In genomic region chr5:156920861-156921431, GRCh38 we compare ENCODE assay signal across 12 cellular contexts. TPM values are rescaled to one million over a fixed set of nuclear protein-coding genes. Genes with fewer than 3 reads are reported as not detected.
DNase-seq lines count a peak whose midpoint lies in the region; ATAC-seq and TF ChIP-seq lines count a peak whose summit lies in the region.
"Had no signal": no experiment of that assay in that cellular context is flagged by ENCODE, and none has a peak within 500 bp of the region (broad histone marks: within the 10 kb centered on the region; RNA-seq: fewer than 3 reads in every experiment).

No MANE protein-coding gene starts in this region.

- peaks cover 9% of the 10 kb centered on the region for H3K36me3 Mint-ChIP-seq in activated CD4-positive, alpha-beta memory T cell treated with anti-CD3 and anti-CD28 coated beads for 36 hours
- H3K36me3 Mint-ChIP-seq in WTC11, result 0 out of 2 replicates have a peak, but pooled peaks cover 8% of the 10 kb centered on the region

- DNase-seq in activated CD4-positive, alpha-beta memory T cell treated with anti-CD3 and anti-CD28 coated beads for 36 hours, result no peak
- DNase-seq in WTC11 (ENCODE audit: low spot score) (no peak), ascending aorta (ENCODE audit: low spot score in 2 of 2) (no peak), CD1c-positive myeloid dendritic cell (ENCODE audit: extremely low spot score) (no peak), NCI-H1092 (lab: John Stamatoyannopoulos, UW) (no peak)
- DNase-seq: COR-L47, MG63 had no signal

- H3K4me3 Mint-ChIP-seq in activated CD4-positive, alpha-beta memory T cell treated with anti-CD3 and anti-CD28 coated beads for 36 hours, result peak overlapping the region; percentile 61
- no peak overlapping the region for H3K4me3 Mint-ChIP-seq in WTC11

- no peaks in the 10 kb centered on the region for H3K9me3 ChIP-seq in ascending aorta
- H3K9me3 ChIP-seq: MG63 had no signal

- peaks cover 43% of the 10 kb centered on the region for H3K4me1 Mint-ChIP-seq in activated CD4-positive, alpha-beta memory T cell treated with anti-CD3 and anti-CD28 coated beads for 36 hours (ENCODE audit: low read depth)
- H3K4me1 Mint-ChIP-seq in WTC11, result peaks cover 54% of the 10 kb centered on the region

- POLR2A ChIA-PET in activated CD4-positive, alpha-beta memory T cell treated with anti-CD3 and anti-CD28 coated beads for 36 hours (lab: Charles Lee), result interaction anchor here (0.8 to 2.3 kb wide), 13 partner anchors 8 to 518 kb away, joined by 3 to 14 read pairs (median 4); partner anchors contain the start of genes HAVCR2 and MED7
- POLR2A ChIA-PET in WTC11 (lab: Charles Lee), result no interaction called here

- ATAC-seq in GM18508 (IDR thresholded peaks at IDR 0.05; ENCODE audit: insufficient read depth, unreplicated experiment) (peak; percentile 44), GM19463 (IDR thresholded peaks at IDR 0.05; ENCODE audit: unreplicated experiment) (peak; percentile 46), HG03025 (IDR thresholded peaks at IDR 0.05; ENCODE audit: low FRiP score, unreplicated experiment) (peak; percentile 63), WTC11 (no peak)

- H3K9me3 Mint-ChIP-seq in activated CD4-positive, alpha-beta memory T cell treated with anti-CD3 and anti-CD28 coated beads for 36 hours, result no peaks in the 10 kb centered on the region
- H3K9me3 Mint-ChIP-seq in WTC11, result no peaks in the 10 kb centered on the region

- peak overlapping the region; percentile 85 for H3K27ac Mint-ChIP-seq in activated CD4-positive, alpha-beta memory T cell treated with anti-CD3 and anti-CD28 coated beads for 36 hours
- no peak overlapping the region for H3K27ac Mint-ChIP-seq in WTC11

- H3K27me3 Mint-ChIP-seq in activated CD4-positive, alpha-beta memory T cell treated with anti-CD3 and anti-CD28 coated beads for 36 hours, result no peaks in the 10 kb centered on the region
- H3K27me3 Mint-ChIP-seq in WTC11 (ENCODE audit: low read depth), result no peaks in the 10 kb centered on the region; the same call in 1 of the 2 replicates

- H3K27ac ChIP-seq in ascending aorta, result no peak overlapping the region
- H3K27ac ChIP-seq: coronary artery had no signal

- CTCF ChIA-PET in activated CD4-positive, alpha-beta memory T cell treated with anti-CD3 and anti-CD28 coated beads for 36 hours (lab: Charles Lee), result interaction anchor here (0.8 to 2.4 kb wide), 7 partner anchors 13 to 621 kb away, joined by 3 to 16 read pairs (median 3); no protein-coding TSS in a partner anchor
- CTCF ChIA-PET in WTC11 (lab: Charles Lee), result no interaction called here

- no peak overlapping the region for H3K4me3 ChIP-seq in ascending aorta
- H3K4me3 ChIP-seq: coronary artery, MG63 had no signal

- H3K27me3 ChIP-seq in ascending aorta, result no peaks in the 10 kb centered on the region
- H3K27me3 ChIP-seq: MG63 had no signal

- TF ChIP-seq CTCF in WTC11 (IDR thresholded peaks at IDR 0.05) (no peak), ascending aorta (IDR thresholded peaks at IDR 0.05) (no peak)

- no peaks in the 10 kb centered on the region for H3K4me1 ChIP-seq in ascending aorta

- intact Hi-C loops in activated CD4-positive, alpha-beta memory T cell treated with anti-CD3 and anti-CD28 coated beads for 36 hours (cut with micrococcal nuclease), result loop anchor here (1.0 to 10.0 kb wide), 14 partner anchors 8 to 684 kb away; partner anchors contain the start of genes MED7 and NIPAL4
- intact Hi-C loops in ascending aorta (cut with DNase I), result no loop called here

- H3K36me3 ChIP-seq in ascending aorta, result no peaks in the 10 kb centered on the region
- H3K36me3 ChIP-seq: MG63 had no signal

TF ChIP-seq in WTC11, 78 proteins besides CTCF, POLR2A, EP300 and RAD21:
- no peak for TF ChIP-seq KAT7 (CRISPR knock-in tag; IDR thresholded peaks at IDR 0.05; ENCODE audit: borderline replicate concordance)
- TF ChIP-seq ZNF416 (CRISPR knock-in tag; IDR thresholded peaks at IDR 0.05), result no peak
- no peak for TF ChIP-seq ARID4B (CRISPR knock-in tag; IDR thresholded peaks at IDR 0.05; ENCODE audit: borderline replicate concordance)
- TF ChIP-seq FOXK1 (CRISPR knock-in tag; IDR thresholded peaks at IDR 0.05), result no peak
- no peak for TF ChIP-seq CREM (CRISPR knock-in tag; IDR thresholded peaks at IDR 0.05)
- TF ChIP-seq ZNF317 (CRISPR knock-in tag; IDR thresholded peaks at IDR 0.05; ENCODE audit: borderline replicate concordance, low read depth), result no peak
TF ChIP-seq in WTC11: peak in this region for 0.

RNA-seq across cellular contexts. Expression of gene TIMD4, which starts 42.1 kb away (rescaled TPM):
- 1 to 10 TPM; 1.8 to 3.1 TPM for total RNA-seq in activated CD4-positive, alpha-beta memory T cell treated with anti-CD3 and anti-CD28 coated beads for 36 hours
- total RNA-seq in WTC11 (2021), result 0.13 TPM in 1 of 3 replicates, not detected in the others
- total RNA-seq in ascending aorta, result 1.1 TPM
- total RNA-seq: myocyte had no signal
